26 cellular contexts compared by ENCODE assay signal in the genomic region with DNA sequence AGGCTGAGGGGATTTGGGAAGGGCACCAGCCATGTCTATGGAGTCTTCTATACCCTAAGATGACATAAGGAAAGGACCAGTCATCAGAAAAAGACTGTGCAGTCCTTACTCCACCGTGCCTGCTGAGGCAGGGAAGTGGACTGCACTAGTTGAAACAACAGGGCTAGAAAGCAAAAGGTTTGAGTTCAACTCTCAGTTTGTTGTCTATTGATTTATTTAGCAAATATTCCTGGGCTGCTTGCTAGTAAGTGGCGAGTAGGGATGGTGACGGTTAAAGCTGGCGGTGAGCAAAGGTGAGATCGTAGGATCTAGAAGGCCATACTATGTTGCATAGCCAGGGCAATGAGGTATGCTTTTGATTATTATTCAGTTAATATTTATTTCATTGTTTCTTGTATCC.
"Had no signal": no experiment of that assay in that cellular context is flagged by ENCODE, and none has a peak within 500 bp of the region (broad histone marks: within the 10 kb centered on the region; RNA-seq: fewer than 3 reads in every experiment).

No MANE protein-coding gene starts in this region.

- H3K4me3 Mint-ChIP-seq: effector memory CD8-positive, alpha-beta T cell; naive thymus-derived CD8-positive, alpha-beta T cell; nephron progenitor cell; stimulated activated naive CD8-positive, alpha-beta T cell treated with anti-CD3 and anti-CD28 coated beads, Interleukin-15, amount 100 ng/mL, for 72 hours had no signal

- DNase-seq: cortex of kidney; effector memory CD8-positive, alpha-beta T cell; foreskin keratinocyte; heart left ventricle; kidney; left lung; mesendoderm; naive thymus-derived CD8-positive, alpha-beta T cell; nephron progenitor cell; occipital lobe; pancreas; stimulated activated CD4-positive, alpha-beta T cell treated with anti-CD3 and anti-CD28 coated beads, Interleukin-12 subunit alpha, Interleukin-12 subunit beta, amount 100 ng/mL, for 4 hours; stimulated activated CD4-positive, alpha-beta T cell treated with anti-CD3 and anti-CD28 coated beads, Interleukin-1b, Interleukin-23, amount 100 ng/mL, for 48 hours; stimulated activated CD4-positive, alpha-beta T cell treated with anti-CD3 and anti-CD28 coated beads, Interleukin-4, amount 100 ng/mL, for 1 hour; stimulated activated CD8-positive, alpha-beta memory T cell treated with anti-CD3 and anti-CD28 coated beads, Interleukin-4, amount 100 ng/mL, for 48 hours; stimulated activated naive CD4-positive, alpha-beta T cell; stimulated activated naive CD8-positive, alpha-beta T cell treated with anti-CD3 and anti-CD28 coated beads, Interleukin-15, amount 100 ng/mL, for 72 hours; transverse colon; upper lobe of right lung; uterus had no signal

- H3K36me3 Mint-ChIP-seq: naive thymus-derived CD8-positive, alpha-beta T cell had no signal

- H3K27ac ChIP-seq: foreskin keratinocyte, gastroesophageal sphincter, heart left ventricle, pancreas, suprapubic skin, upper lobe of right lung had no signal

- H3K4me3 ChIP-seq: gastroesophageal sphincter, heart left ventricle, hepatocyte, left lung, pancreas, smooth muscle cell, suprapubic skin, transverse colon, upper lobe of right lung, uterus had no signal

- H3K9me3 ChIP-seq: gastroesophageal sphincter, heart left ventricle, left lung, pancreas, suprapubic skin, transverse colon, upper lobe of right lung, uterus had no signal

- H3K4me1 ChIP-seq: foreskin keratinocyte had no signal

- H3K27me3 ChIP-seq: hepatocyte, pancreas, suprapubic skin, transverse colon, upper lobe of right lung, uterus had no signal

- H3K79me2 ChIP-seq: hepatocyte had no signal

- H3K36me3 ChIP-seq: gastroesophageal sphincter, heart left ventricle, left lung, pancreas, suprapubic skin, transverse colon, upper lobe of right lung, uterus had no signal

- H3K4me2 ChIP-seq: smooth muscle cell had no signal

- H3K27ac Mint-ChIP-seq: effector memory CD8-positive, alpha-beta T cell; nephron progenitor cell; progenitor cell of endocrine pancreas; stimulated activated naive CD8-positive, alpha-beta T cell treated with anti-CD3 and anti-CD28 coated beads, Interleukin-15, amount 100 ng/mL, for 72 hours had no signal

- ATAC-seq: effector memory CD8-positive, alpha-beta T cell; foreskin keratinocyte; gastroesophageal sphincter; heart left ventricle; left lung; naive thymus-derived CD8-positive, alpha-beta T cell; pancreas; sciatic nerve; stimulated activated naive CD8-positive, alpha-beta T cell treated with anti-CD3 and anti-CD28 coated beads, Interleukin-15, amount 100 ng/mL, for 72 hours; upper lobe of right lung had no signal

- H2AFZ ChIP-seq: hepatocyte had no signal

- H3K9me3 Mint-ChIP-seq: effector memory CD8-positive, alpha-beta T cell; nephron progenitor cell; stimulated activated naive CD8-positive, alpha-beta T cell treated with anti-CD3 and anti-CD28 coated beads, Interleukin-15, amount 100 ng/mL, for 72 hours had no signal
